Comparison of ENCODE assay signal across 18 cellular contexts in genomic region chr4:155339588-155339987, GRCh38.
"Had no signal": no experiment of that assay in that cellular context is flagged by ENCODE, and none has a peak within 500 bp of the region (broad histone marks: within the 10 kb centered on the region; RNA-seq: fewer than 3 reads in every experiment).

No MANE protein-coding gene starts in this region.

- H3K36me3 ChIP-seq: neutrophil, right atrium auricular region, tibial artery, vagina had no signal

- H3K27me3 ChIP-seq: body of pancreas, neutrophil, right atrium auricular region, tibial artery, vagina had no signal

- H3K4me3 ChIP-seq: body of pancreas, lung, right atrium auricular region, smooth muscle cell, tibial artery, vagina had no signal

- H3K4me1 ChIP-seq: body of pancreas, right atrium auricular region, tibial artery, vagina had no signal

- H3K4me2 ChIP-seq: smooth muscle cell had no signal

- ATAC-seq: body of pancreas; effector memory CD8-positive, alpha-beta T cell; naive thymus-derived CD8-positive, alpha-beta T cell; stimulated activated memory B cell treated with anti-CD40 and anti-IgM and Interleukin-4, amounts not matched to agents 10 μg/mL and 1 μg/mL and 100 μg/mL, for 72 hours had no signal

- DNase-seq: activated CD4-positive, alpha-beta T cell treated with anti-CD3 and anti-CD28 coated beads, Interleukin-2, amount 50 U/mL, for 1 hour; activated effector memory CD4-positive, alpha-beta T cell treated with Interleukin-2 at 50 U/mL for 16 hours; activated T-cell treated with anti-CD3 and anti-CD28 coated beads, Interleukin-2, amount 50 U/mL, for 24 hours; amniotic stem cell; body of pancreas; effector memory CD8-positive, alpha-beta T cell; erythroblast; hippocampal formation; kidney glomerular epithelial cell; midbrain; naive thymus-derived CD8-positive, alpha-beta T cell; tibial artery had no signal

- H3K27ac ChIP-seq: body of pancreas, neutrophil, right atrium auricular region, tibial artery, vagina had no signal

- H3K9me3 ChIP-seq: neutrophil, right atrium auricular region, tibial artery, vagina had no signal
